In genomic region chr10:133013478-133013877, GRCh38 we compare ENCODE assay signal across 15 cellular contexts.
A peak's percentile ranks its signal among the peaks of the same experiment; 100 is the strongest.
DNase-seq lines count a peak whose midpoint lies in the region; ATAC-seq and TF ChIP-seq lines count a peak whose summit lies in the region.
"Had no signal": no experiment of that assay in that cellular context is flagged by ENCODE, and none has a peak within 500 bp of the region (broad histone marks: within the 10 kb centered on the region; RNA-seq: fewer than 3 reads in every experiment).

No MANE protein-coding gene starts in this region.

- H3K9me3 ChIP-seq in right atrium auricular region, result no peaks in the 10 kb centered on the region
- no peaks in the 10 kb centered on the region for H3K9me3 ChIP-seq in body of pancreas
- no peaks in the 10 kb centered on the region for H3K9me3 ChIP-seq in lower lobe of right lung
- H3K9me3 ChIP-seq in aorta (ENCODE audit: control insufficient read depth, low read length), result no peaks in the 10 kb centered on the region

- ATAC-seq in Right ventricle myocardium inferior (peak; percentile 35), body of pancreas (peak; percentile 91), lower lobe of right lung (peak; percentile 54 to 57), aorta (ENCODE audit: low FRiP score) (peak; percentile 20), HG02840 (IDR thresholded peaks at IDR 0.05; ENCODE audit: low FRiP score, unreplicated experiment) (no peak)
- ATAC-seq: T-cell had no signal

- TF ChIP-seq POLR2A in body of pancreas (IDR thresholded peaks at IDR 0.05), result peak; percentile 30 to 72 (median 46)

- DNase-seq in Right ventricle myocardium inferior (ENCODE audit: missing footprints) (peak; percentile 88), right atrium auricular region (ENCODE audit: low spot score) (no peak), body of pancreas (peak; percentile 69 to 82 (median 78)), lower lobe of right lung (peak; percentile 87), aorta (peak in 1 of 2 donors; percentile 78), OCI-M1 (lab: John Stamatoyannopoulos, UW) (no peak)
- no peak for DNase-seq in activated T-cell treated with anti-CD3 and anti-CD28 coated beads, Interleukin-2, amount 50 U/mL, for 48 hours
- DNase-seq: 8988T; activated CD8-positive, alpha-beta memory T cell treated with anti-CD3 and anti-CD28 coated beads, Interleukin-2, amount 50 U/mL, for 48 hours; CD4-positive, CD25-positive, alpha-beta regulatory T cell; midbrain; NCI-H1436 treated with DMSO at 0.1 percent for 48 hours; NCI-H510A had no signal

- H3K4me1 ChIP-seq in right atrium auricular region, result peaks cover 0 to 13% of the 10 kb centered on the region in 2 donors
- peaks cover 23% of the 10 kb centered on the region for H3K4me1 ChIP-seq in body of pancreas
- H3K4me1 ChIP-seq in lower lobe of right lung, result peaks cover 14% of the 10 kb centered on the region
- H3K4me1 ChIP-seq in aorta (ENCODE audit: control insufficient read depth in 1 of 2, insufficient read depth in 2 of 2, low read length in 2 of 2), result no peaks in the 10 kb centered on the region

- intact Hi-C loops in Right ventricle myocardium inferior (cut with DNase I), result no loop called here
- intact Hi-C loops in body of pancreas (cut with DNase I), result no loop called here
- intact Hi-C loops in lower lobe of right lung (cut with DNase I), result no loop called here
- intact Hi-C loops in aorta (cut with DNase I), result no loop called here

- WGBS in body of pancreas, 2 donors, result 38 to 57% methylated on average over 18 to 19 of the region's 19 CpGs
- 84 to 88% methylated on average over 19 of the region's 19 CpGs for WGBS in aorta, 2 donors

- H3K36me3 ChIP-seq in right atrium auricular region (no peaks in the 10 kb centered on the region), body of pancreas (replicated peaks in 1 of 2; ENCODE audit: insufficient read depth in 1 of 2, low read depth in 2 of 2) (no peaks in the 10 kb centered on the region), lower lobe of right lung (no peaks in the 10 kb centered on the region), aorta (ENCODE audit: control insufficient read depth in 1 of 2, insufficient read depth in 2 of 2, low read length in 1 of 2) (no peaks in the 10 kb centered on the region)

- TF ChIP-seq CTCF in right atrium auricular region (IDR thresholded peaks at IDR 0.05) (no peak), body of pancreas (IDR thresholded peaks at IDR 0.05) (no peak), lower lobe of right lung (IDR thresholded peaks at IDR 0.05) (no peak)

- no peaks in the 10 kb centered on the region for H3K27me3 ChIP-seq in right atrium auricular region
- H3K27me3 ChIP-seq in body of pancreas, result no peaks in the 10 kb centered on the region
- no peaks in the 10 kb centered on the region for H3K27me3 ChIP-seq in lower lobe of right lung (ENCODE audit: low read depth)
- no peaks in the 10 kb centered on the region for H3K27me3 ChIP-seq in aorta (ENCODE audit: control insufficient read depth in 1 of 2, insufficient read depth in 2 of 2, low read length in 1 of 2)

- no peak overlapping the region for H3K4me3 ChIP-seq in right atrium auricular region
- no peak overlapping the region for H3K4me3 ChIP-seq in body of pancreas
- no peak overlapping the region for H3K4me3 ChIP-seq in lower lobe of right lung
- H3K4me3 ChIP-seq in aorta (ENCODE audit: low read length in 2 of 2), result no peak overlapping the region

- no peak overlapping the region for H3K27ac ChIP-seq in right atrium auricular region
- peak overlapping the region; percentile 11 to 80 (median 62) for H3K27ac ChIP-seq in body of pancreas
- peak overlapping the region; percentile 73 for H3K27ac ChIP-seq in lower lobe of right lung
- no peak overlapping the region for H3K27ac ChIP-seq in aorta (ENCODE audit: low read depth in 1 of 2, low read length in 2 of 2)

Comparison
In these comparisons a context has a peak if more than half of its experiments do, and no peak if none do; other contexts are left out.
1. DNase-seq: peak in Right ventricle myocardium inferior (single experiment), body of pancreas (4 of 4) and lower lobe of right lung (single experiment); none in right atrium auricular region (single experiment), activated T-cell treated with anti-CD3 and anti-CD28 coated beads, Interleukin-2, amount 50 U/mL, for 48 hours (0 of 2) and OCI-M1 (single experiment).
2. H3K27ac ChIP-seq: peak in body of pancreas (4 of 4) and lower lobe of right lung (single experiment); none in right atrium auricular region (0 of 2) and aorta (0 of 2).